In the genomic region with DNA sequence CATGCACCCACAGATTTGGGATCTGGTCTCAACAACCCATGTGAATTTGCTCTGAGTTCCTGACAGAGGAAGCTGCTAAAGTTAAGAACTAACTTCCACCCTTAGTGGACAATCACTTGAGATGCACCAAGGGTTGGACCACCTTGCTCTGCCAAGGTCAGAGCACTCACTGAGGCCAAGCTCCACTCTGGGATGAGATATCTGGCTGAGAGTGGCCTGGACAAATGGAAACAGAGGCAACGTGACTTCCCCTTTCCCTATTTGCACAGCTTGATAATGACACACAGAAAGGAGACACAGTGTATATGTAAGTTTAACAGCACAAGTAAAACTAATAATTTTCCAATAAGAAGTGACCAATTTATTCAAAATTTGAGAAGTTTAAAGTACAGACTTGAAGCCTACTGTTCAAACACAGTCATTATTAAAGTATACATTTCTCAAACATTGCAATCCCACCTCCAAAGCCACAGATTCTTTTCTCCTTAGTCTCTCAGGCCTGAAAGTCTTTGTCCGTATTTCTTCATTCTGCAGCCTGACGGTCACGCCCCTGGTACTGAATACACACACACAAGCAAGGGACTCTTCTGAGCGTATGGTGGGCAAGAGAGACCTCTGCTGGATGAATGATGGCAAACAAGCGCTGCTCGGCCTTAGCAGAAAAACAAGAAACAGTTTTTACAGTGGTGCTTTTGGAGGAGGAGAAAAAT, we compare ENCODE assay signal across 8 cellular contexts. TPM values are rescaled to one million over a fixed set of nuclear protein-coding genes. Genes with fewer than 3 reads are reported as not detected.
A peak's percentile ranks its signal among the peaks of the same experiment; 100 is the strongest.
DNase-seq lines count a peak whose midpoint lies in the region; ATAC-seq and TF ChIP-seq lines count a peak whose summit lies in the region.

No MANE protein-coding gene starts in this region.

- no peak overlapping the region for H3K9ac ChIP-seq in trophoblast cell (ENCODE audit: low read length)

- no peaks in the 10 kb centered on the region for H3K9me3 ChIP-seq in SJCRH30 (replicated peaks)
- H3K9me3 ChIP-seq in trophoblast cell (ENCODE audit: insufficient read depth, low read depth, low read length), result no peaks in the 10 kb centered on the region
- H3K9me3 ChIP-seq in aorta (ENCODE audit: control insufficient read depth, low read length), result no peaks in the 10 kb centered on the region

- peak; percentile 89 for TF ChIP-seq CTCF in HFF-Myc (IDR thresholded peaks at IDR 0.05; ENCODE audit: low read depth, low read length, missing control alignments)

- no peaks in the 10 kb centered on the region for H3K79me2 ChIP-seq in trophoblast cell (ENCODE audit: control insufficient read depth, insufficient read depth, low read length, poor library complexity)

- H3K79me1 ChIP-seq in trophoblast cell (ENCODE audit: low read length), result no peaks in the 10 kb centered on the region

- no peak overlapping the region for H2BK5ac ChIP-seq in trophoblast cell (ENCODE audit: low read depth, low read length, poor library complexity)

- intact Hi-C loops in aorta (cut with DNase I), result loop anchor here (1.0 to 10.0 kb wide), 5 partner anchors 226 to 898 kb away; a partner anchor contains a TSS

- no peak overlapping the region for H4K91ac ChIP-seq in trophoblast cell (ENCODE audit: low read depth, low read length)

- no peak overlapping the region for H3K14ac ChIP-seq in trophoblast cell (ENCODE audit: low read length)

- no peak overlapping the region for H3K4me2 ChIP-seq in trophoblast cell (ENCODE audit: low read length)

- H3K4ac ChIP-seq in trophoblast cell (ENCODE audit: low read depth, low read length), result no peak overlapping the region

- H3K36me3 ChIP-seq in SJCRH30 (no peaks in the 10 kb centered on the region), trophoblast cell (ENCODE audit: control insufficient read depth in 1 of 2, insufficient read depth in 2 of 2, low read length in 2 of 2) (no peaks in the 10 kb centered on the region), aorta (ENCODE audit: control insufficient read depth in 1 of 2, insufficient read depth in 2 of 2, low read length in 1 of 2) (no peaks in the 10 kb centered on the region)

- no peak overlapping the region for H2AFZ ChIP-seq in trophoblast cell (ENCODE audit: insufficient read depth, low read length, poor library complexity)

- WGBS in trophoblast cell (ENCODE audit: extremely low coverage, insufficient coverage, insufficient read length), result no CpG with 5 or more reads among the region's 7 CpGs
- WGBS in aorta, 2 donors, result 11 to 12% methylated on average over 7 of the region's 7 CpGs

- H4K12ac ChIP-seq in trophoblast cell (ENCODE audit: low read depth, low read length), result no peak overlapping the region

- DNase-seq in GM04504 (ENCODE audit: low read depth) (peak; percentile 91), HFF-Myc (ENCODE audit: extremely low read depth, low read depth) (peak; percentile 91), NAMALWA (ENCODE audit: low spot score) (peak; percentile 85), SJCRH30 (peak; percentile 89 to 96), germinal center (ENCODE audit: low spot score) (peak; percentile 71), trophoblast cell (peak; percentile 78 to 88), aorta (peak in 1 of 2 donors; percentile 83)
- peak; percentile 26 for DNase-seq in activated gamma-delta T cell treated with anti-CD3 and anti-CD28 coated beads, Interleukin-2, amount 50 U/mL, for 16 hours (ENCODE audit: low read depth)

- H3K27me3 ChIP-seq in SJCRH30 (no peaks in the 10 kb centered on the region), trophoblast cell (ENCODE audit: insufficient read depth, low read length) (no peaks in the 10 kb centered on the region), aorta (ENCODE audit: control insufficient read depth in 1 of 2, insufficient read depth in 2 of 2, low read length in 1 of 2) (no peaks in the 10 kb centered on the region)

- no peak overlapping the region for H2BK12ac ChIP-seq in trophoblast cell (ENCODE audit: low read length)

- H3K27ac ChIP-seq in SJCRH30 (peak overlapping the region; percentile 62), trophoblast cell (ENCODE audit: low read depth, low read length) (no peak overlapping the region), aorta (ENCODE audit: low read depth in 1 of 2, low read length in 2 of 2) (no peak overlapping the region)

- no peak overlapping the region for H2AK5ac ChIP-seq in trophoblast cell (ENCODE audit: low read length)

- no peak overlapping the region for H3K23ac ChIP-seq in trophoblast cell (ENCODE audit: low read length)

- no peak overlapping the region for H3K18ac ChIP-seq in trophoblast cell (ENCODE audit: low read length)

- H3K4me1 ChIP-seq in SJCRH30 (peaks cover 24% of the 10 kb centered on the region), trophoblast cell (ENCODE audit: control insufficient read depth in 1 of 2, insufficient read depth in 2 of 2, low read length in 2 of 2) (peaks cover 0 to 2% of the 10 kb centered on the region in 2 experiments), aorta (ENCODE audit: control insufficient read depth in 1 of 2, insufficient read depth in 2 of 2, low read length in 2 of 2) (no peaks in the 10 kb centered on the region)

- no peak overlapping the region for H4K8ac ChIP-seq in trophoblast cell (ENCODE audit: low read depth, low read length)

- H3K4me3 ChIP-seq in HFF-Myc (replicated peaks; ENCODE audit: low read depth, low read length) (no peak overlapping the region), SJCRH30 (no peak overlapping the region), trophoblast cell (ENCODE audit: low read depth, low read length) (no peak overlapping the region), aorta (ENCODE audit: low read length in 2 of 2) (no peak overlapping the region)

- H2BK120ac ChIP-seq in trophoblast cell (ENCODE audit: insufficient read depth, low read length, poor library complexity), result no peak overlapping the region

- ATAC-seq in aorta (ENCODE audit: low FRiP score), result peak; percentile 94

RNA-seq across cellular contexts. Expression of a gene that starts 28.6 kb away (rescaled TPM):
- 6.2 and 7.4 TPM in 2 replicates for total RNA-seq in SJCRH30 (2014; rRNA removed; shearing (Covaris generic))
- 13.0 and 14.0 TPM in 2 replicates for polyA plus RNA-seq in trophoblast cell (2013)
- total RNA-seq in aorta, result 10 to 100 TPM; 54.8 to 81.7 TPM
- 1 to 10 TPM; 7.5 to 9.9 TPM for polyA plus RNA-seq in aorta
